ENCODE assay signal across 19 cellular contexts in the genomic region with DNA sequence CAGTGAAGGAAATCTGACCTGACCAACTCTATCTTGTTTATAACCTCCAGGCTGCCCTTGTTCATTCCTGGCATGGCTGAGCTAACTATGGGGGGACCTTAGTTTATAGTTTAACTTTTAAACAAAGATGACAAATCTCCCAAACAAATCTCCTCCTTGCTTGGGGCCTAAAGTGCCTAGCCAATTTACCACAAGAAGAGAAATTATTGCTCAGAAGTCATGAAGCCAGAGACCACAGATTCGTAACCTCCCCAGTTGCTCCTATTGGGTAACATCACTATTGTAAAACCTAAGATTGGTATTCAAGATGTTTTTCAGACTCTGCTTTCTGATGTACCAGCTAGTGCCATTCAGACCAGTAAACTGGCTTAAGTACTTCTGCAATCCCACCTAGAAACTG.
DNase-seq lines count a peak whose midpoint lies in the region; ATAC-seq, FAIRE-seq and TF ChIP-seq lines count a peak whose summit lies in the region.
"Had no signal": no experiment of that assay in that cellular context is flagged by ENCODE, and none has a peak within 500 bp of the region (broad histone marks: within the 10 kb centered on the region; RNA-seq: fewer than 3 reads in every experiment).

No MANE protein-coding gene starts in this region.

- ATAC-seq in DND-41 (ENCODE audit: insufficient read depth, low read depth) (peak; percentile 39; the same call in 1 of the 3 replicates), omental fat pad (ENCODE audit: low FRiP score) (no peak)
- ATAC-seq: A549, GM23338, HCT116, HepG2 had no signal

- H3K27ac ChIP-seq in DND-41 (ENCODE audit: low read length) (no peak overlapping the region), kidney (ENCODE audit: low read depth in 2 of 2, low read length in 2 of 2) (no peak overlapping the region)
- H3K27ac ChIP-seq: 22Rv1, A549 had no signal

- H3K4me1 ChIP-seq in DND-41 (ENCODE audit: insufficient read depth, low read length) (no peaks in the 10 kb centered on the region), kidney (ENCODE audit: control insufficient read depth in 1 of 2, insufficient read depth in 1 of 2, low read depth in 1 of 2, low read length in 2 of 2) (no peaks in the 10 kb centered on the region)
- H3K4me1 ChIP-seq: A549 had no signal

- DNase-seq in DND-41 (no peak), RCC 7860 (ENCODE audit: low spot score) (peak; percentile 12), glomerular visceral epithelial cell (ENCODE audit: extremely low spot score) (peak; percentile 23), renal cortical epithelial cell (ENCODE audit: low read depth) (peak; percentile 83), kidney (no peak), SHP77 treated with DMSO at 0.1 percent for 48 hours (lab: John Stamatoyannopoulos, UW) (no peak), omental fat pad (ENCODE audit: low spot score) (no peak)
- DNase-seq: AML-193; CD4-positive, alpha-beta memory T cell; DMS153; DMS79; GF-D8; H7; HFFc6 had no signal

- no peak overlapping the region for H3K4me2 ChIP-seq in DND-41 (ENCODE audit: insufficient read depth, low read length)
- H3K4me2 ChIP-seq: A549, GM23338 had no signal

- H3K27me3 ChIP-seq in DND-41 (ENCODE audit: insufficient read depth, low read length, poor library complexity) = no peaks in the 10 kb centered on the region

- no peak overlapping the region for H3K9ac ChIP-seq in DND-41 (ENCODE audit: low read depth, low read length)
- no peak overlapping the region for H3K9ac ChIP-seq in kidney (ENCODE audit: low read length in 2 of 2)

- no peaks in the 10 kb centered on the region for H4K20me1 ChIP-seq in DND-41 (ENCODE audit: insufficient read depth, low read length)

- FAIRE-seq in RCC 7860 (lab: Jason Lieb, UNC) (no peak), kidney (lab: Jason Lieb, UNC) (no peak)
- FAIRE-seq: A549, HepG2 had no signal

- no peak for TF ChIP-seq CTCF in DND-41 (IDR thresholded peaks at IDR 0.05; ENCODE audit: borderline replicate concordance, extremely low read depth, low read length, poor library complexity, severe bottlenecking)
- no peak for TF ChIP-seq CTCF in kidney (IDR thresholded peaks at IDR 0.05; ENCODE audit: borderline replicate concordance, extremely low read depth, insufficient read depth)
- TF ChIP-seq CTCF in omental fat pad (IDR thresholded peaks at IDR 0.05) = no peak

- no peak overlapping the region for H2AFZ ChIP-seq in DND-41 (ENCODE audit: low read depth, low read length)
- H2AFZ ChIP-seq: GM23338 had no signal

- H3K9me3 ChIP-seq in DND-41 (ENCODE audit: insufficient read depth, low read length, severe bottlenecking) (no peaks in the 10 kb centered on the region), kidney (ENCODE audit: control insufficient read depth in 1 of 2, low read length in 2 of 2) (no peaks in the 10 kb centered on the region)
- H3K9me3 ChIP-seq: A549 had no signal

- no peaks in the 10 kb centered on the region for H3K79me2 ChIP-seq in DND-41 (ENCODE audit: insufficient read depth, low read length)

- H3K36me3 ChIP-seq in DND-41 (ENCODE audit: insufficient read depth, low read length) = no peaks in the 10 kb centered on the region
- no peaks in the 10 kb centered on the region for H3K36me3 ChIP-seq in kidney (ENCODE audit: control insufficient read depth in 1 of 2, insufficient read depth in 2 of 2, low read length in 2 of 2)

- no peak overlapping the region for H3K4me3 ChIP-seq in DND-41 (ENCODE audit: low read depth in 1 of 2, low read length in 2 of 2)
- H3K4me3 ChIP-seq in kidney (ENCODE audit: low read length in 2 of 2) = no peak overlapping the region
- H3K4me3 ChIP-seq: A549, GM23338 had no signal

- intact Hi-C loops in kidney (cut with DNase I) = no loop called here

Comparison
In these comparisons a context has a peak if more than half of its experiments do, and no peak if none do; other contexts are left out.
1. DNase-seq: peak in RCC 7860 (single experiment), glomerular visceral epithelial cell (single experiment) and renal cortical epithelial cell (single experiment); none in DND-41 (single experiment), kidney (single experiment), SHP77 treated with DMSO at 0.1 percent for 48 hours (single experiment) and omental fat pad (single experiment).